ENCODE assay signal across 18 cellular contexts in genomic region chr1:156610072-156610471, GRCh38. TPM values are rescaled to one million over a fixed set of nuclear protein-coding genes. Genes with fewer than 3 reads are reported as not detected.
"Had no signal": no experiment of that assay in that cellular context is flagged by ENCODE, and none has a peak within 500 bp of the region (broad histone marks: within the 10 kb centered on the region; RNA-seq: fewer than 3 reads in every experiment).

No MANE protein-coding gene starts in this region.

RNA-seq across cellular contexts. Expression of gene HAPLN2, which starts 9.1 kb away (rescaled TPM):
- total RNA-seq: activated naive CD8-positive, alpha-beta T cell treated with anti-CD3 and anti-CD28 coated beads for 36 hours; activated T-cell treated with anti-CD3 and anti-CD28 coated beads, Interleukin-2, amount 50 U/mL, for 4 hours; activated T-helper 1 cell treated with anti-CD3 and anti-CD28 coated beads, Interleukin-12 subunit alpha, Interleukin-12 subunit beta, Interleukin-2, Interleukin-4 antibody, amounts not matched to agents 30 ng/mL and 10 ng/mL and 1 ng/mL, durations not matched to agents 14 hours and 24 hours and 36 hours; activated T-helper 2 cell treated with anti-CD3 and anti-CD28 coated beads, Interferon-gamma antibody, Interleukin-2, Interleukin-4, amounts not matched to agents 10 μg/mL and 5 μg/mL and 100 μg/mL, durations not matched to agents 14 hours and 24 hours and 36 hours; astrocyte; body of pancreas; breast epithelium; chondrocyte had no signal

RNA-seq across cellular contexts. Expression of gene TTC24, which starts 30.5 kb away (rescaled TPM):
- total RNA-seq: adrenal gland, ascending aorta, astrocyte, body of pancreas, breast epithelium, bronchial epithelial cell, cerebellum, chondrocyte had no signal
- polyA plus RNA-seq: aorta, cardiac muscle cell had no signal

RNA-seq across cellular contexts. Expression of gene BCAN, which starts 31.8 kb away (rescaled TPM):
- total RNA-seq: activated naive CD4-positive, alpha-beta T cell treated with anti-CD3 and anti-CD28 coated beads for 36 hours; activated naive CD4-positive, alpha-beta T cell treated with anti-CD3 and anti-CD28 coated beads, Interleukin-2, amount 50 U/mL, for 72 hours; activated naive CD8-positive, alpha-beta T cell treated with anti-CD3 and anti-CD28 coated beads for 36 hours; activated naive CD8-positive, alpha-beta T cell treated with anti-CD3 and anti-CD28 coated beads, Interleukin-2, amount 10 ng/mL, durations not matched to agents 7 days and 5 days; activated T-cell treated with anti-CD3 and anti-CD28 coated beads, Interleukin-2, amount 50 U/mL, for 4 hours; activated T-helper 1 cell treated with anti-CD3 and anti-CD28 coated beads, Interleukin-12 subunit alpha, Interleukin-12 subunit beta, Interleukin-2, Interleukin-4 antibody, amounts not matched to agents 30 ng/mL and 10 ng/mL and 1 ng/mL, durations not matched to agents 14 hours and 24 hours and 36 hours; activated T-helper 17 cell treated with anti-CD3 and anti-CD28 coated beads, Interleukin-2, amount 50 U/mL, for 72 hours; activated T-helper 2 cell treated with anti-CD3 and anti-CD28 coated beads, Interferon-gamma antibody, Interleukin-2, Interleukin-4, amounts not matched to agents 10 μg/mL and 5 μg/mL and 100 μg/mL, durations not matched to agents 14 hours and 24 hours and 36 hours; ascending aorta; bronchial epithelial cell; chondrocyte had no signal
